11 cellular contexts compared by ENCODE assay signal in the genomic region with DNA sequence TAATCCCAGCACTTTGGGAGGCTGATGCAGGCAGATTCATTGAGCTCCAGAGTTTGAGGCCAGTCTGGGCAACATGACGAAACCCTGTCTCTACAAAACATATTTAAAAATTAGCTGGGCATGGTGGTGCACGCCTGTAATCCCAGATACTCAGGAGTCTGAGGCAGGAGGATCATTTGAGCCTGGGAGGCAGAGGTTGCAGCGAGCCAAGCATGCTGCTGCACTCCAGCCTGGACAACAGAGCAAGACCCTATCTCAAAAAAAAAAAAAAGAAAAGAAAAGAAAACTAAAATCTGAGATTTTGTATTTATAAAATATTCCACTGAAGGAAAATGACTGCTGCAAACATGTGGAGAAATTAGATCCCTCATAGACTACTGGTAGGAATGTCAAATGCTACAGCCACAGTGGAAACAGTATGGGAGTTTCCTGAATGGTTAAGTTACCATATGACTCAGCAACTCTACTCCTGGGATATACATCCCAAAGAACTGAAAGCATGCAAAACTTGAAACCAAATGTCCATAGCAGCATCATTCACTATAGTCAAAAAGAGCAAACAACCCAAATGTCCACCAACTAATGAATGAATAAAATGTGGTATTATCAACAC.
DNase-seq lines count a peak whose midpoint lies in the region; ATAC-seq and TF ChIP-seq lines count a peak whose summit lies in the region.
"Had no signal": no experiment of that assay in that cellular context is flagged by ENCODE, and none has a peak within 500 bp of the region (broad histone marks: within the 10 kb centered on the region; RNA-seq: fewer than 3 reads in every experiment).

No MANE protein-coding gene starts in this region.

- H3K4me3 ChIP-seq in AG04449 (ENCODE audit: low read depth, low read length) = no peak overlapping the region
- no peak overlapping the region for H3K4me3 ChIP-seq in astrocyte of the cerebellum (ENCODE audit: low read depth, low read length)
- H3K4me3 ChIP-seq: sigmoid colon had no signal

- CTCF ChIA-PET in AG04449 (lab: Yijun Ruan, JAX) = interaction anchor here (0.7 to 2.9 kb wide), 13 partner anchors 8 to 617 kb away, joined by 3 to 13 read pairs (median 4); no protein-coding TSS in a partner anchor

- H3K27ac Mint-ChIP-seq in HFFc6 = peak overlapping the region; percentile 88
- H3K27ac Mint-ChIP-seq in activated CD4-positive, alpha-beta T cell treated with anti-CD3 and anti-CD28 coated beads, Interleukin-2, amount 10 ng/mL, durations not matched to agents 24 days and 14 days = no peak overlapping the region
- H3K27ac Mint-ChIP-seq: activated naive CD8-positive, alpha-beta T cell had no signal

- POLR2A ChIA-PET in AG04449 (lab: Yijun Ruan, JAX) = no interaction called here

- TF ChIP-seq CTCF in AG04449 (IDR thresholded peaks at IDR 0.05; ENCODE audit: insufficient read depth, low read length, missing control alignments) (peak; percentile 66), HFFc6 (IDR thresholded peaks at IDR 0.05) (peak; percentile 76), astrocyte of the cerebellum (IDR thresholded peaks at IDR 0.05; ENCODE audit: low read depth, low read length, missing control alignments) (peak; percentile 42)

- DNase-seq in AG04449 (ENCODE audit: low read depth, low spot score) = peak; percentile 71
- DNase-seq in HFFc6 = peak; percentile 79
- peak; percentile 38 for DNase-seq in astrocyte of the cerebellum (ENCODE audit: low read depth)
- peak; percentile 75 for DNase-seq in hepatic stellate cell (ENCODE audit: low spot score)
- DNase-seq in activated CD4-positive, alpha-beta T cell treated with anti-CD3 and anti-CD28 coated beads, Interleukin-2, amount 10 ng/mL, durations not matched to agents 24 days and 14 days = no peak
- DNase-seq: NCI-H187, sigmoid colon had no signal

- ATAC-seq in HG02870 (IDR thresholded peaks at IDR 0.05; ENCODE audit: unreplicated experiment) = no peak
- no peak for ATAC-seq in HG03354 (IDR thresholded peaks at IDR 0.05; ENCODE audit: poor library complexity, severe bottlenecking, unreplicated experiment)
- no peak for ATAC-seq in HG03025 (IDR thresholded peaks at IDR 0.05; ENCODE audit: low FRiP score, unreplicated experiment)

- no peaks in the 10 kb centered on the region for H3K27me3 Mint-ChIP-seq in HFFc6 (ENCODE audit: insufficient read depth)
- no peaks in the 10 kb centered on the region for H3K27me3 Mint-ChIP-seq in activated CD4-positive, alpha-beta T cell treated with anti-CD3 and anti-CD28 coated beads, Interleukin-2, amount 10 ng/mL, durations not matched to agents 24 days and 14 days
- H3K27me3 Mint-ChIP-seq: activated naive CD8-positive, alpha-beta T cell had no signal

- no peak overlapping the region for H3K4me3 Mint-ChIP-seq in HFFc6
- no peak overlapping the region for H3K4me3 Mint-ChIP-seq in activated CD4-positive, alpha-beta T cell treated with anti-CD3 and anti-CD28 coated beads, Interleukin-2, amount 10 ng/mL, durations not matched to agents 24 days and 14 days
- H3K4me3 Mint-ChIP-seq: activated naive CD8-positive, alpha-beta T cell had no signal

- in situ Hi-C loops in astrocyte of the cerebellum (cut with HindIII; ENCODE audit: low sequenced_read_pairs) = no loop called here

- peaks cover 42% of the 10 kb centered on the region for H3K36me3 Mint-ChIP-seq in HFFc6 (ENCODE audit: low read depth)
- peaks cover 48% of the 10 kb centered on the region for H3K36me3 Mint-ChIP-seq in activated CD4-positive, alpha-beta T cell treated with anti-CD3 and anti-CD28 coated beads, Interleukin-2, amount 10 ng/mL, durations not matched to agents 24 days and 14 days (ENCODE audit: low read depth)

- peaks cover 39% of the 10 kb centered on the region for H3K4me1 Mint-ChIP-seq in HFFc6 (ENCODE audit: low read depth)
- peaks cover 2% of the 10 kb centered on the region for H3K4me1 Mint-ChIP-seq in activated CD4-positive, alpha-beta T cell treated with anti-CD3 and anti-CD28 coated beads, Interleukin-2, amount 10 ng/mL, durations not matched to agents 24 days and 14 days

- intact Hi-C loops in activated CD4-positive, alpha-beta T cell treated with anti-CD3 and anti-CD28 coated beads, Interleukin-2, amount 10 ng/mL, durations not matched to agents 24 days and 14 days (cut with micrococcal nuclease) = no loop called here

- H3K9me3 Mint-ChIP-seq in HFFc6 = no peaks in the 10 kb centered on the region
- no peaks in the 10 kb centered on the region for H3K9me3 Mint-ChIP-seq in activated CD4-positive, alpha-beta T cell treated with anti-CD3 and anti-CD28 coated beads, Interleukin-2, amount 10 ng/mL, durations not matched to agents 24 days and 14 days
